Comparison of ENCODE assay signal across 8 cellular contexts in the genomic region with DNA sequence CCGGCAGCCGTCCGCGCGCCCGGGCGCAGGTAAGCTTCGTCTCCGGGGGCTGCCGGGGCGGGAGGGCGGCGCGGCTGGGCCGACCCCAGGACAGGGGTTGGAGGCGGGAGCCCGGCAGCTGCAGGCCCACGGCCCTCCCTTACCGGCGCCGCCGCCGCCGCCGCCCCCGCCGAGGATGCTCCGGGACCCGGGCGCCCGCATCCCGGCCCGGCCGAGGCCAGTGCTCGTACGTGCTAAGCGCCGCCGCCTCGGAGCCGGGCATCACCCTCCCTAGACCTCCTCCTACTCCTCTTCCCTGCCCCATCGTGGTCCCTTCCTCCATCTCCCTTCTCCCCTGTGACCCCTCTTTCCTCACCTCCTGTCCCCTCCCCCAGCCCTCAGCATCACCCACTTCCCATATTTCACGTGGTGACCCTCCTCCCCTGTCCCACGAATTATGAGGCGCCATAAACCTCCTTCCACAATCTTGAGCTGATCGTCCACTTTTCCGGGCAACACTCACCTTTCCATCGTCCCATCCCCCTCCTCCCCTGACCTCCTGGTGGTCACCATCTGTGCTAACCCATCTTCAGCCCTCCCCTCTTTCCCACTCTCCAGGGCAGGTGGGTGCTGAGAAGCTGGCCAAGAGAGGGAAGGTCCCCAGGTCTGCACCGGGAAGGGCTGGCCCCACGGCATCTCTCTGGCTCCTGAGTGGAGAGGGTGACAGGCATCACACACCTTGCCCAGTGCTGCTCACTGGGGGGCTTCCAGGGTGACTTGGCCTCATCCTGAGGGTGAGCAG. TPM values are rescaled to one million over a fixed set of nuclear protein-coding genes. Genes with fewer than 3 reads are reported as not detected.
DNase-seq lines count a peak whose midpoint lies in the region; ATAC-seq lines count a peak whose summit lies in the region.

No MANE protein-coding gene starts in this region.

- H3K4me1 ChIP-seq in right cardiac atrium (ENCODE audit: control insufficient read depth, insufficient read depth, low read length), result no peaks in the 10 kb centered on the region

- H3K27ac ChIP-seq in right cardiac atrium (ENCODE audit: low read length), result no peak overlapping the region

- CTCF ChIA-PET in activated CD8-positive, alpha-beta T cell treated with anti-CD3 and anti-CD28 coated beads, Interleukin-2, amount 10 ng/mL, durations not matched to agents 7 days and 5 days (lab: Charles Lee), result interaction anchor here (1.8 to 3.2 kb wide), 4 partner anchors 31 to 65 kb away, joined by 5 to 24 read pairs (median 8); no protein-coding TSS in a partner anchor

- H3K4me3 Mint-ChIP-seq in activated CD8-positive, alpha-beta T cell treated with anti-CD3 and anti-CD28 coated beads, Interleukin-2, amount 10 ng/mL, durations not matched to agents 7 days and 5 days, result peak overlapping the region; percentile 69

- intact Hi-C loops in right cardiac atrium (cut with DNase I), result no loop called here

- POLR2A ChIA-PET in activated CD8-positive, alpha-beta T cell treated with anti-CD3 and anti-CD28 coated beads, Interleukin-2, amount 10 ng/mL, durations not matched to agents 7 days and 5 days (lab: Charles Lee), result interaction anchor here (1.0 to 3.6 kb wide), 5 partner anchors 14 to 244 kb away, joined by 3 to 25 read pairs (median 8); a partner anchor contains a TSS

- H3K27me3 Mint-ChIP-seq in activated CD8-positive, alpha-beta T cell treated with anti-CD3 and anti-CD28 coated beads, Interleukin-2, amount 10 ng/mL, durations not matched to agents 7 days and 5 days (ENCODE audit: low read depth), result peaks cover 15% of the 10 kb centered on the region

- H3K27ac Mint-ChIP-seq in activated CD8-positive, alpha-beta T cell treated with anti-CD3 and anti-CD28 coated beads, Interleukin-2, amount 10 ng/mL, durations not matched to agents 7 days and 5 days, result peak overlapping the region; percentile 79

- H3K4me1 Mint-ChIP-seq in activated CD8-positive, alpha-beta T cell treated with anti-CD3 and anti-CD28 coated beads, Interleukin-2, amount 10 ng/mL, durations not matched to agents 7 days and 5 days (ENCODE audit: low read depth), result peaks cover 58% of the 10 kb centered on the region

- H3K9me3 Mint-ChIP-seq in activated CD8-positive, alpha-beta T cell treated with anti-CD3 and anti-CD28 coated beads, Interleukin-2, amount 10 ng/mL, durations not matched to agents 7 days and 5 days (ENCODE audit: insufficient read depth), result no peaks in the 10 kb centered on the region

- no peaks in the 10 kb centered on the region for H3K27me3 ChIP-seq in right cardiac atrium (ENCODE audit: control insufficient read depth, insufficient read depth)

- WGBS in right cardiac atrium, result 6% methylated on average over 49 of the region's 50 CpGs

- H3K36me3 Mint-ChIP-seq in activated CD8-positive, alpha-beta T cell treated with anti-CD3 and anti-CD28 coated beads, Interleukin-2, amount 10 ng/mL, durations not matched to agents 7 days and 5 days (ENCODE audit: low read depth), result peaks cover 19% of the 10 kb centered on the region

- ATAC-seq in HG03025 (IDR thresholded peaks at IDR 0.05; ENCODE audit: low FRiP score, unreplicated experiment) (peak; percentile 25), right cardiac atrium (peak in 1 of 2 donors; percentile 5)
- peak; percentile 24 for ATAC-seq in activated CD8-positive, alpha-beta T cell treated with anti-CD3 and anti-CD28 coated beads, Interleukin-2, amount 10 ng/mL, durations not matched to agents 7 days and 5 days

- DNase-seq in DMS53 (lab: John Stamatoyannopoulos, UW), result peak; percentile 32
- DNase-seq in DMS53 treated with DMSO at 0.1 percent for 48 hours (lab: John Stamatoyannopoulos, UW; ENCODE audit: unreplicated experiment), result no peak
- no peak for DNase-seq in activated CD8-positive, alpha-beta T cell treated with anti-CD3 and anti-CD28 coated beads, Interleukin-2, amount 10 ng/mL, durations not matched to agents 7 days and 5 days
- no peak for DNase-seq in right cardiac atrium
- peak; percentile 1 for DNase-seq in stimulated activated CD8-positive, alpha-beta memory T cell treated with anti-CD3 and anti-CD28 coated beads, Interleukin-4, amount 100 ng/mL, for 24 hours (ENCODE audit: low read depth)
- no peak for DNase-seq in LoVo (ENCODE audit: low spot score)
- DNase-seq in AG08396 (ENCODE audit: low spot score), result no peak

- H3K4me3 ChIP-seq in right cardiac atrium (ENCODE audit: low read length), result peak overlapping the region; percentile 83

- no peaks in the 10 kb centered on the region for H3K9me3 ChIP-seq in right cardiac atrium (ENCODE audit: control insufficient read depth, low read length)

RNA-seq across cellular contexts. Expression of a gene that starts 0.6 kb away (rescaled TPM):
- total RNA-seq in activated CD8-positive, alpha-beta T cell treated with anti-CD3 and anti-CD28 coated beads, Interleukin-2, amount 10 ng/mL, durations not matched to agents 7 days and 5 days, result 10 to 100 TPM in 1 of 2 experiments, 1 to 10 TPM in 1; 9.2 to 10.0 TPM
- total RNA-seq in right cardiac atrium, result under 1 TPM; 0.08 to 0.50 (median 0.23) TPM
- polyA plus RNA-seq in right cardiac atrium, result 0.05 TPM

RNA-seq across cellular contexts. Expression of a gene that starts 53.9 kb away (rescaled TPM):
- 10 to 100 TPM; 32.2 to 34.6 TPM for total RNA-seq in activated CD8-positive, alpha-beta T cell treated with anti-CD3 and anti-CD28 coated beads, Interleukin-2, amount 10 ng/mL, durations not matched to agents 7 days and 5 days
- 10 to 100 TPM; 11.4 to 14.0 (median 12.3) TPM for total RNA-seq in right cardiac atrium
- 7.4 TPM for polyA plus RNA-seq in right cardiac atrium

RNA-seq across cellular contexts. Expression of a gene that starts 54.0 kb away (rescaled TPM):
- 10 to 100 TPM; 21.6 to 22.6 TPM for total RNA-seq in activated CD8-positive, alpha-beta T cell treated with anti-CD3 and anti-CD28 coated beads, Interleukin-2, amount 10 ng/mL, durations not matched to agents 7 days and 5 days
- total RNA-seq in right cardiac atrium, result 10 to 100 TPM; 20.4 to 25.8 (median 22.3) TPM
- polyA plus RNA-seq in right cardiac atrium, result 10.8 TPM

Comparison
In these comparisons a context has a peak if more than half of its experiments do, and no peak if none do; other contexts are left out.
1. DNase-seq: peak in DMS53 (single experiment) and stimulated activated CD8-positive, alpha-beta memory T cell treated with anti-CD3 and anti-CD28 coated beads, Interleukin-4, amount 100 ng/mL, for 24 hours (single experiment); none in DMS53 treated with DMSO at 0.1 percent for 48 hours (single experiment), activated CD8-positive, alpha-beta T cell treated with anti-CD3 and anti-CD28 coated beads, Interleukin-2, amount 10 ng/mL, durations not matched to agents 7 days and 5 days (single experiment), right cardiac atrium (0 of 3), LoVo (single experiment) and AG08396 (single experiment).
2. RNA of a gene that starts 0.6 kb away (total RNA-seq): 9.2 to 10.0 TPM in activated CD8-positive, alpha-beta T cell treated with anti-CD3 and anti-CD28 coated beads, Interleukin-2, amount 10 ng/mL, durations not matched to agents 7 days and 5 days; 0.08 to 0.50 TPM in right cardiac atrium; every median in the first group is over 4 times any median in the second.